In genomic region chr16:84504420-84505248, GRCh38 we compare ENCODE assay signal across 8 cellular contexts.
DNase-seq lines count a peak whose midpoint lies in the region; ATAC-seq lines count a peak whose summit lies in the region.

TSS of gene MEAK7 (minus strand) at chr16:84504659. CDS start at chr16:84498086, 6,573 bp downstream.

- DNase-seq in NCI-H748 (lab: John Stamatoyannopoulos, UW; ENCODE audit: unreplicated experiment) (peak; percentile 16), NCI-H748 treated with DMSO at 0.1 percent for 48 hours (lab: John Stamatoyannopoulos, UW) (no peak), NCI-H2196 (lab: John Stamatoyannopoulos, UW; ENCODE audit: unreplicated experiment) (peak; percentile 92), cerebellar cortex (ENCODE audit: low spot score) (peak; percentile 99), islet precursor cell (peak; percentile 99)
- DNase-seq in activated CD4-positive, CD25-positive, alpha-beta regulatory T cell treated with anti-CD3 and anti-CD28 coated beads, Interleukin-2, amount 50 U/mL, for 16 hours (ENCODE audit: low read depth, low spot score) = peak; percentile 97
- peak; percentile 95 to 99 (median 98) for DNase-seq in stimulated activated CD4-positive, alpha-beta T cell treated with anti-CD3 and anti-CD28 coated beads, Interleukin-12 subunit alpha, Interleukin-12 subunit beta, amount 100 ng/mL, for 48 hours (ENCODE audit: low read depth in 2 of 3, low spot score in 1 of 3)

- peak; percentile 89 for ATAC-seq in HG02970 (IDR thresholded peaks at IDR 0.05; ENCODE audit: low FRiP score, unreplicated experiment)
